12 cellular contexts compared by ENCODE assay signal in genomic region chr16:65410801-65411200, GRCh38.
"Had no signal": no experiment of that assay in that cellular context is flagged by ENCODE, and none has a peak within 500 bp of the region (broad histone marks: within the 10 kb centered on the region; RNA-seq: fewer than 3 reads in every experiment).

No MANE protein-coding gene starts in this region.

- H3K27ac Mint-ChIP-seq: activated B cell treated with CpG ODN at 0.5 μM for 24 hours; activated naive CD4-positive, alpha-beta T cell treated with anti-CD3 and anti-CD28 coated beads, Interleukin-2, amount 50 U/mL, for 24 hours; mesothelial cell of epicardium; neural progenitor cell; T-helper 17 cell had no signal

- H3K27me3 ChIP-seq: neural progenitor cell, stomach had no signal

- H3K9me3 ChIP-seq: pancreas, stomach, thoracic aorta had no signal

- H3K4me2 ChIP-seq: neural progenitor cell had no signal

- H3K9ac ChIP-seq: neural progenitor cell had no signal

- H3K4me3 Mint-ChIP-seq: activated B cell treated with CpG ODN at 0.5 μM for 24 hours; activated naive CD4-positive, alpha-beta T cell treated with anti-CD3 and anti-CD28 coated beads, Interleukin-2, amount 50 U/mL, for 24 hours; mesothelial cell of epicardium; neural progenitor cell; T-helper 17 cell had no signal

- H3K4me3 ChIP-seq: neural progenitor cell, pancreas, stomach, thoracic aorta had no signal

- H2AFZ ChIP-seq: neural progenitor cell had no signal

- ATAC-seq: pancreas, T-helper 17 cell had no signal

- H3K27ac ChIP-seq: neural progenitor cell, pancreas, stomach, thoracic aorta had no signal

- H3K36me3 ChIP-seq: neural progenitor cell, pancreas, stomach, thoracic aorta had no signal

- DNase-seq: activated B cell treated with CpG ODN at 0.5 μM for 24 hours; activated CD4-positive, alpha-beta T cell treated with anti-CD3 and anti-CD28 coated beads, Interleukin-2, amount 50 U/mL, for 1 hour; activated effector memory CD4-positive, alpha-beta T cell treated with Interleukin-2 at 50 U/mL for 16 hours; amniotic stem cell; hippocampal formation; pancreas; stomach; T-helper 17 cell had no signal

- H3K9me3 Mint-ChIP-seq: mesothelial cell of epicardium, neural progenitor cell had no signal

- H3K4me1 ChIP-seq: neural progenitor cell, pancreas, stomach had no signal

- H3K27me3 Mint-ChIP-seq: activated B cell treated with CpG ODN at 0.5 μM for 24 hours; activated naive CD4-positive, alpha-beta T cell treated with anti-CD3 and anti-CD28 coated beads, Interleukin-2, amount 50 U/mL, for 24 hours; T-helper 17 cell had no signal

- H3K36me3 Mint-ChIP-seq: activated naive CD4-positive, alpha-beta T cell treated with anti-CD3 and anti-CD28 coated beads, Interleukin-2, amount 50 U/mL, for 24 hours; mesothelial cell of epicardium; neural progenitor cell had no signal

- H3K4me1 Mint-ChIP-seq: activated B cell treated with CpG ODN at 0.5 μM for 24 hours; activated naive CD4-positive, alpha-beta T cell treated with anti-CD3 and anti-CD28 coated beads, Interleukin-2, amount 50 U/mL, for 24 hours; T-helper 17 cell had no signal
